1 cellular context compared by ENCODE assay signal in the genomic region with DNA sequence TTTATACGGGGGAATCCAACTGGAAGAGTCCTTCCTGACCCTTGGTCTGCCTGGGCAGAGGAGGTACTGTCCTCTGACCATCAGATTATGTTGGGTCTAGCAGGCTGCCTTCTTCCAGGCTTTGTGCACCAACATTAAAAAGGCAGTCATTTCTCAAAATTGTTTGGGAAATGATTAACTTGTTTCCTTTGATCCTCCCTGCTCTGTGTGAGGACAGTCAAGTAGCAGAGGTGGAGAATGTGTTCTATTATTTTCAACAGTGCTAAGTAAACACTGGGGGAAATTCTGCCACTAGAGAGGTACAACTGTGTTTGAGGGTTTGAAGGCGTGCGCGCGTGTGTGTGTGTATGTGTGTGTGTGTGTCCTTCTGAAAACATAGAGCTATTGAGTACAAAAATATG.
TF ChIP-seq lines count a peak whose summit lies in the region.

No MANE protein-coding gene starts in this region.

TF ChIP-seq in HepG2, 621 proteins besides CTCF, POLR2A, EP300 and RAD21 (continued from another document and continues in another):
- TF ChIP-seq PCBP2 (optimal IDR thresholded peaks at IDR 0.05; ENCODE audit: low read depth, low read length, poor library complexity, severe bottlenecking) = no peak
- TF ChIP-seq SKI (IDR thresholded peaks at IDR 0.05; ENCODE audit: partially characterized antibody) = peak; percentile 66
- TF ChIP-seq ZFP37 (CRISPR knock-in tag; IDR thresholded peaks at IDR 0.05; ENCODE audit: borderline replicate concordance) = no peak
- TF ChIP-seq TBX3 (IDR thresholded peaks at IDR 0.05; ENCODE audit: borderline replicate concordance) = peak; percentile 90
- peak; percentile 55; the same call in 1 of the 2 replicates for TF ChIP-seq SPEN (CRISPR knock-in tag; IDR thresholded peaks at IDR 0.05; ENCODE audit: low read depth)
- TF ChIP-seq SIX1 (CRISPR knock-in tag; IDR thresholded peaks at IDR 0.05; ENCODE audit: borderline replicate concordance) = peak; percentile 60; the same call in 1 of the 2 replicates
- TF ChIP-seq PITX1 (CRISPR knock-in tag; IDR thresholded peaks at IDR 0.05) = peak; percentile 87
- peak; percentile 57; the same call in 1 of the 2 replicates for TF ChIP-seq ZNF292 (CRISPR knock-in tag; IDR thresholded peaks at IDR 0.05; ENCODE audit: borderline replicate concordance, low read depth)
- peak; percentile 65; the same call in 1 of the 2 replicates for TF ChIP-seq ZNF205 (CRISPR knock-in tag; IDR thresholded peaks at IDR 0.05)
- TF ChIP-seq GTF3A (CRISPR knock-in tag; conservative IDR thresholded peaks at IDR 0.05) = no peak
- TF ChIP-seq, protein P1, sequence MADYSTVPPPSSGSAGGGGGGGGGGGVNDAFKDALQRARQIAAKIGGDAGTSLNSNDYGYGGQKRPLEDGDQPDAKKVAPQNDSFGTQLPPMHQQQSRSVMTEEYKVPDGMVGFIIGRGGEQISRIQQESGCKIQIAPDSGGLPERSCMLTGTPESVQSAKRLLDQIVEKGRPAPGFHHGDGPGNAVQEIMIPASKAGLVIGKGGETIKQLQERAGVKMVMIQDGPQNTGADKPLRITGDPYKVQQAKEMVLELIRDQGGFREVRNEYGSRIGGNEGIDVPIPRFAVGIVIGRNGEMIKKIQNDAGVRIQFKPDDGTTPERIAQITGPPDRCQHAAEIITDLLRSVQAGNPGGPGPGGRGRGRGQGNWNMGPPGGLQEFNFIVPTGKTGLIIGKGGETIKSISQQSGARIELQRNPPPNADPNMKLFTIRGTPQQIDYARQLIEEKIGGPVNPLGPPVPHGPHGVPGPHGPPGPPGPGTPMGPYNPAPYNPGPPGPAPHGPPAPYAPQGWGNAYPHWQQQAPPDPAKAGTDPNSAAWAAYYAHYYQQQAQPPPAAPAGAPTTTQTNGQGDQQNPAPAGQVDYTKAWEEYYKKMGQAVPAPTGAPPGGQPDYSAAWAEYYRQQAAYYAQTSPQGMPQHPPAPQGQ (CRISPR knock-in tag; IDR thresholded peaks at IDR 0.05; ENCODE audit: borderline replicate concordance) = 0 out of 2 replicates have a peak, but pooled peaks have one; percentile 39
- TF ChIP-seq DR1 (CRISPR knock-in tag; IDR thresholded peaks at IDR 0.05) = no peak
- 0 out of 2 replicates have a peak, but pooled peaks have one; percentile 26 for TF ChIP-seq MED13 (CRISPR knock-in tag; IDR thresholded peaks at IDR 0.05)
- TF ChIP-seq, protein P2, sequence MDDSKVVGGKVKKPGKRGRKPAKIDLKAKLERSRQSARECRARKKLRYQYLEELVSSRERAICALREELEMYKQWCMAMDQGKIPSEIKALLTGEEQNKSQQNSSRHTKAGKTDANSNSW (CRISPR knock-in tag; IDR thresholded peaks at IDR 0.05; ENCODE audit: borderline replicate concordance) = no peak
- TF ChIP-seq ZNF501 (CRISPR knock-in tag; IDR thresholded peaks at IDR 0.05) = peak; percentile 55; the same call in 1 of the 2 replicates
- TF ChIP-seq, protein P3, sequence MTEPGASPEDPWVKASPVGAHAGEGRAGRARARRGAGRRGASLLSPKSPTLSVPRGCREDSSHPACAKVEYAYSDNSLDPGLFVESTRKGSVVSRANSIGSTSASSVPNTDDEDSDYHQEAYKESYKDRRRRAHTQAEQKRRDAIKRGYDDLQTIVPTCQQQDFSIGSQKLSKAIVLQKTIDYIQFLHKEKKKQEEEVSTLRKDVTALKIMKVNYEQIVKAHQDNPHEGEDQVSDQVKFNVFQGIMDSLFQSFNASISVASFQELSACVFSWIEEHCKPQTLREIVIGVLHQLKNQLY (CRISPR knock-in tag; IDR thresholded peaks at IDR 0.05) = peak; percentile 86
- TF ChIP-seq ZNF800 (CRISPR knock-in tag; IDR thresholded peaks at IDR 0.05) = no peak; the same call in 1 of the 2 replicates
- TF ChIP-seq RBM39 (IDR thresholded peaks at IDR 0.05; ENCODE audit: low read depth, low read length, poor library complexity, severe bottlenecking) = no peak
- TF ChIP-seq GFI1 (CRISPR knock-in tag; IDR thresholded peaks at IDR 0.05; ENCODE audit: borderline replicate concordance) = peak; percentile 93
- TF ChIP-seq NR2C2 (CRISPR knock-in tag; IDR thresholded peaks at IDR 0.05; ENCODE audit: borderline replicate concordance) = peak; percentile 18; the same call in 1 of the 2 replicates
- TF ChIP-seq SYNCRIP (IDR thresholded peaks at IDR 0.05; ENCODE audit: insufficient read depth, low read depth, low read length) = no peak
- TF ChIP-seq ASH2L (IDR thresholded peaks at IDR 0.05; ENCODE audit: insufficient read length, low read depth, low read length) = peak; percentile 81
- peak; percentile 74 for TF ChIP-seq XRCC5 (optimal IDR thresholded peaks at IDR 0.05; ENCODE audit: low read length)
- TF ChIP-seq ZFY (CRISPR knock-in tag; IDR thresholded peaks at IDR 0.05) = no peak
- no peak; the same call in 1 of the 2 replicates for TF ChIP-seq JUNB (CRISPR knock-in tag; IDR thresholded peaks at IDR 0.05; ENCODE audit: borderline replicate concordance)
- TF ChIP-seq HOXA3 (CRISPR knock-in tag; IDR thresholded peaks at IDR 0.05) = peak; percentile 75
- TF ChIP-seq ZNF83 (CRISPR knock-in tag; IDR thresholded peaks at IDR 0.05; ENCODE audit: borderline replicate concordance) = no peak
- no peak for TF ChIP-seq ZNF841 (CRISPR knock-in tag; IDR thresholded peaks at IDR 0.05; ENCODE audit: borderline replicate concordance)
- no peak for TF ChIP-seq ZNF431 (CRISPR knock-in tag; IDR thresholded peaks at IDR 0.05; ENCODE audit: borderline replicate concordance, low read depth)
- TF ChIP-seq ZNF441 (CRISPR knock-in tag; IDR thresholded peaks at IDR 0.05; ENCODE audit: borderline replicate concordance) = peak; percentile 39; the same call in 1 of the 2 replicates
- TF ChIP-seq ZBTB46 (CRISPR knock-in tag; IDR thresholded peaks at IDR 0.05; ENCODE audit: borderline replicate concordance) = no peak
- TF ChIP-seq ISL2 (CRISPR knock-in tag; IDR thresholded peaks at IDR 0.05) = peak; percentile 93
- TF ChIP-seq GABPA (IDR thresholded peaks at IDR 0.05; ENCODE audit: low read depth, low read length) = no peak
- 0 out of 2 replicates have a peak, but pooled peaks have one; percentile 23 for TF ChIP-seq GABPA (CRISPR knock-in tag; IDR thresholded peaks at IDR 0.05; ENCODE audit: low read depth)
- TF ChIP-seq SOX6 (IDR thresholded peaks at IDR 0.05) = no peak
- peak; percentile 100 for TF ChIP-seq SOX6 (CRISPR knock-in tag; IDR thresholded peaks at IDR 0.05)
- TF ChIP-seq IRF2 (CRISPR knock-in tag; IDR thresholded peaks at IDR 0.05) = peak; percentile 82
- no peak; the same call in 1 of the 2 replicates for TF ChIP-seq ATF2 (CRISPR knock-in tag; IDR thresholded peaks at IDR 0.05)
- no peak for TF ChIP-seq ZNF678 (CRISPR knock-in tag; IDR thresholded peaks at IDR 0.05)
- TF ChIP-seq ZBTB20 (CRISPR knock-in tag; IDR thresholded peaks at IDR 0.05; ENCODE audit: borderline replicate concordance, low read depth) = peak; percentile 48; the same call in 1 of the 2 replicates
- peak; percentile 7; the same call in 1 of the 2 replicates for TF ChIP-seq STAG1 (CRISPR knock-in tag; IDR thresholded peaks at IDR 0.05)
- TF ChIP-seq BCL3 (CRISPR knock-in tag; IDR thresholded peaks at IDR 0.05) = peak; percentile 63; the same call in 1 of the 2 replicates
- no peak for TF ChIP-seq ZNF180 (CRISPR knock-in tag; IDR thresholded peaks at IDR 0.05; ENCODE audit: borderline replicate concordance, low read depth)
- TF ChIP-seq HDAC1 (CRISPR knock-in tag; IDR thresholded peaks at IDR 0.05) = peak; percentile 74
- TF ChIP-seq TOPORS (CRISPR knock-in tag; IDR thresholded peaks at IDR 0.05) = 0 out of 2 replicates have a peak, but pooled peaks have one; percentile 60
- peak; percentile 97 for TF ChIP-seq SOX13 (IDR thresholded peaks at IDR 0.05)
- TF ChIP-seq SOX13 (CRISPR knock-in tag; conservative IDR thresholded peaks at IDR 0.05 in 1 of 2, IDR thresholded peaks at IDR 0.05 in 1 of 2) = peak in 1 of 2 experiments; percentile 99; a peak in 2 of 4 replicates
- no peak for TF ChIP-seq PREB (CRISPR knock-in tag; IDR thresholded peaks at IDR 0.05)
- no peak for TF ChIP-seq CREB1 (IDR thresholded peaks at IDR 0.05)
- peak; percentile 79 for TF ChIP-seq CREB1 (CRISPR knock-in tag; IDR thresholded peaks at IDR 0.05)
- peak; percentile 26; the same call in 1 of the 2 replicates for TF ChIP-seq JUND (CRISPR knock-in tag; IDR thresholded peaks at IDR 0.05)
- TF ChIP-seq ATM (IDR thresholded peaks at IDR 0.05; ENCODE audit: borderline replicate concordance) = no peak
- peak; percentile 37; the same call in 1 of the 2 replicates for TF ChIP-seq ZNF337 (CRISPR knock-in tag; IDR thresholded peaks at IDR 0.05; ENCODE audit: borderline replicate concordance, low read depth)
- TF ChIP-seq, protein P4, sequence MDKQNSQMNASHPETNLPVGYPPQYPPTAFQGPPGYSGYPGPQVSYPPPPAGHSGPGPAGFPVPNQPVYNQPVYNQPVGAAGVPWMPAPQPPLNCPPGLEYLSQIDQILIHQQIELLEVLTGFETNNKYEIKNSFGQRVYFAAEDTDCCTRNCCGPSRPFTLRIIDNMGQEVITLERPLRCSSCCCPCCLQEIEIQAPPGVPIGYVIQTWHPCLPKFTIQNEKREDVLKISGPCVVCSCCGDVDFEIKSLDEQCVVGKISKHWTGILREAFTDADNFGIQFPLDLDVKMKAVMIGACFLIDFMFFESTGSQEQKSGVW (CRISPR knock-in tag; IDR thresholded peaks at IDR 0.05; ENCODE audit: borderline replicate concordance) = no peak
